21 cellular contexts compared by ENCODE assay signal in the genomic region with DNA sequence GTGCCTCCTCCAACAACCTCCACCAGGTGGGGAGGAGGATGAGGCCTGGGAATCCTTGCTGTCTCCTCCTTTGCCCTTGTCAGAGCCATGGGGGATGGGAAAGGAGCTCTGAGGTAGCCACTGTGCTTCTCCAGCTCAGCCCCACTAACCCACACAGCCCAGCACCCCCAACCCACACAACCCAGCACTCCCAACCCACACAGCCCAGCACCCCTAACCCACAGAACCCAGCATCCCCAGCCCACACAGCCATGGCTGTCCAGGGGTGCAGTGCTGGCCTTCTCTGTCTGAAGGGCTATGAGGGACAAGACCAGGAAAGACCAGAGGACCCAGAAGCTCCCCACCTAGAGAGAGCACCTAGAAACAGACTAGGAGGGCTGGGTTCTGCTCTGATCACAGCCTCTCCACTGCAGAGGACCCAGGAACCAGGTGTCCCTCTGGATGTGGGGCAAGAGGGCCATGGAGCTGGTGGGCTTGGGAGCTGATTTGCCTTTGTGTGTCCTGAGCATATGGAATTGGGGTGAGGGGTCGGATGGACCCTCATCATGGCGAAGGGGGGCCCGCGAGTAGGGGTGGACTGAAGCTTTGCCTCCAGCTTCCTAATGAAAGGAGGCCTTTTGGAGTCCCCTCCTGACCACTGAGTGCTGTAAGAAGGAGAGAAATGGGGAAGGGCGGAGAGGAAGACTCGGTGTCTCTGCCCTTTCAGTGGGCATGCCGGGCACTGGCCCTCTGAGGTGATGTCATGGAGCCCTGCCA.
A peak's percentile ranks its signal among the peaks of the same experiment; 100 is the strongest.
DNase-seq lines count a peak whose midpoint lies in the region; ATAC-seq, FAIRE-seq and TF ChIP-seq lines count a peak whose summit lies in the region.
"Had no signal": no experiment of that assay in that cellular context is flagged by ENCODE, and none has a peak within 500 bp of the region (broad histone marks: within the 10 kb centered on the region; RNA-seq: fewer than 3 reads in every experiment).

No MANE protein-coding gene starts in this region.

- no peaks in the 10 kb centered on the region for H3K36me3 Mint-ChIP-seq in stimulated activated effector memory CD8-positive, alpha-beta T cell treated with anti-CD3 and anti-CD28 coated beads, Interleukin-12 subunit alpha, Interleukin-12 subunit beta, amount 100 ng/mL, for 72 hours
- H3K36me3 Mint-ChIP-seq: CD4-positive, CD25-positive, alpha-beta regulatory T cell; IgD-negative memory B cell had no signal

- in situ Hi-C loops in GM13976 (cut with MboI; ENCODE audit: low sequenced_read_pairs, unreplicated experiment), result no loop called here

- H3K9me3 Mint-ChIP-seq in stimulated activated effector memory CD8-positive, alpha-beta T cell treated with anti-CD3 and anti-CD28 coated beads, Interleukin-12 subunit alpha, Interleukin-12 subunit beta, amount 100 ng/mL, for 72 hours, result no peaks in the 10 kb centered on the region

- no peak overlapping the region for H3K4me3 ChIP-seq in kidney (ENCODE audit: low read length in 2 of 2)
- H3K4me3 ChIP-seq: GM23248, HAP-1 had no signal

- peak; percentile 33 for DNase-seq in activated CD8-positive, alpha-beta memory T cell treated with anti-CD3 and anti-CD28 coated beads for 24 hours
- no peak for DNase-seq in activated CD8-positive, alpha-beta memory T cell treated with anti-CD3 and anti-CD28 coated beads, Interleukin-2, amount 50 U/mL, for 48 hours
- DNase-seq in GM13976 (ENCODE audit: low spot score) (peak; percentile 5), kidney (peak; percentile 41), HCEC 1CT (no peak), NCI-H226 (no peak)
- no peak for DNase-seq in stimulated activated effector memory CD8-positive, alpha-beta T cell treated with anti-CD3 and anti-CD28 coated beads, Interleukin-12 subunit alpha, Interleukin-12 subunit beta, amount 100 ng/mL, for 72 hours (ENCODE audit: low spot score in 2 of 2)
- DNase-seq in stimulated activated naive CD4-positive, alpha-beta T cell (lab: John Stamatoyannopoulos, UW), result no peak
- DNase-seq: 8988T; Caco-2; CD4-positive, CD25-positive, alpha-beta regulatory T cell; GDM1; GM23248; Karpas-422; NCI-H1436; NCI-H1930; NCI-H345; NCI-H524 treated with DMSO at 0.1 percent for 48 hours had no signal

- no peaks in the 10 kb centered on the region for H3K4me1 ChIP-seq in kidney (ENCODE audit: control insufficient read depth in 1 of 2, insufficient read depth in 1 of 2, low read depth in 1 of 2, low read length in 2 of 2)
- H3K4me1 ChIP-seq: Caco-2, HAP-1 had no signal

- H3K9ac ChIP-seq in kidney (ENCODE audit: low read length in 2 of 2), result no peak overlapping the region
- H3K9ac ChIP-seq: GM23248 had no signal

- FAIRE-seq in kidney (lab: Jason Lieb, UNC), result no peak

- intact Hi-C loops in kidney (cut with DNase I), result no loop called here

- no peaks in the 10 kb centered on the region for H3K4me1 Mint-ChIP-seq in stimulated activated effector memory CD8-positive, alpha-beta T cell treated with anti-CD3 and anti-CD28 coated beads, Interleukin-12 subunit alpha, Interleukin-12 subunit beta, amount 100 ng/mL, for 72 hours
- H3K4me1 Mint-ChIP-seq: B cell had no signal

- H3K4me3 Mint-ChIP-seq in stimulated activated effector memory CD8-positive, alpha-beta T cell treated with anti-CD3 and anti-CD28 coated beads, Interleukin-12 subunit alpha, Interleukin-12 subunit beta, amount 100 ng/mL, for 72 hours, result no peak overlapping the region
- H3K4me3 Mint-ChIP-seq: B cell; CD4-positive, CD25-positive, alpha-beta regulatory T cell; IgD-negative memory B cell had no signal

- H3K27ac Mint-ChIP-seq in stimulated activated effector memory CD8-positive, alpha-beta T cell treated with anti-CD3 and anti-CD28 coated beads, Interleukin-12 subunit alpha, Interleukin-12 subunit beta, amount 100 ng/mL, for 72 hours, result no peak overlapping the region
- H3K27ac Mint-ChIP-seq: B cell; CD4-positive, CD25-positive, alpha-beta regulatory T cell had no signal

- ATAC-seq in stimulated activated effector memory CD8-positive, alpha-beta T cell treated with anti-CD3 and anti-CD28 coated beads, Interleukin-12 subunit alpha, Interleukin-12 subunit beta, amount 100 ng/mL, for 72 hours, result peak; percentile 6

- H3K27ac ChIP-seq in kidney (ENCODE audit: low read depth in 2 of 2, low read length in 2 of 2), result no peak overlapping the region
- H3K27ac ChIP-seq: GM23248 had no signal

- TF ChIP-seq CTCF in GM13976 (IDR thresholded peaks at IDR 0.05; ENCODE audit: borderline replicate concordance, control extremely low read depth, extremely low read depth, insufficient read depth, missing control alignments) (no peak), kidney (IDR thresholded peaks at IDR 0.05; ENCODE audit: borderline replicate concordance, extremely low read depth, insufficient read depth) (no peak)

- H3K36me3 ChIP-seq in kidney (ENCODE audit: control insufficient read depth in 1 of 2, insufficient read depth in 2 of 2, low read length in 2 of 2), result no peaks in the 10 kb centered on the region
- H3K36me3 ChIP-seq: HAP-1 had no signal

- no peaks in the 10 kb centered on the region for H3K9me3 ChIP-seq in kidney (ENCODE audit: control insufficient read depth in 1 of 2, low read length in 2 of 2)
- H3K9me3 ChIP-seq: Caco-2, HAP-1 had no signal

Comparison
In these comparisons a context has a peak if more than half of its experiments do, and no peak if none do; other contexts are left out.
1. DNase-seq: peak in activated CD8-positive, alpha-beta memory T cell treated with anti-CD3 and anti-CD28 coated beads for 24 hours (single experiment), GM13976 (single experiment) and kidney (single experiment); none in activated CD8-positive, alpha-beta memory T cell treated with anti-CD3 and anti-CD28 coated beads, Interleukin-2, amount 50 U/mL, for 48 hours (single experiment), stimulated activated effector memory CD8-positive, alpha-beta T cell treated with anti-CD3 and anti-CD28 coated beads, Interleukin-12 subunit alpha, Interleukin-12 subunit beta, amount 100 ng/mL, for 72 hours (0 of 2), HCEC 1CT (single experiment), NCI-H226 (single experiment) and stimulated activated naive CD4-positive, alpha-beta T cell (0 of 6).